10 cellular contexts compared by ENCODE assay signal in the genomic region with DNA sequence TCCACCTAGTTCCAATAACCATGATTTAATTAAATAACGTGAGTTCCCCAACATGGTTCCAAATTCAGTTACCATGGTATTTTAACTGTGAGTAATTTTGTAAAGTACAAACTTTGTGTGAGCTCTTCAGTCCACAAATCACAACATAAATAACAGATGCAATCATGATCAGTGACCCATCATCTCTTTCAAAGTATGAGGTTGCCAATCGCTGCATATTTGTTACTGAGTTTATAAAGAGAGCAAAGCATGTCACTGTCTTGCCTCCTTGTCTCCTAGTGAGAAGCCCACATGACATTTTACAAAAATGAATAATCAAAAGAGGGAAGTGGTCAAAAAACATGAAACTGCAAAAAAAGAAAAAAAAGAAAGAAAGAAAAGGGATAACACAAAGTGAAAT.
A peak's percentile ranks its signal among the peaks of the same experiment; 100 is the strongest.
DNase-seq lines count a peak whose midpoint lies in the region; ATAC-seq and TF ChIP-seq lines count a peak whose summit lies in the region.
"Had no signal": no experiment of that assay in that cellular context is flagged by ENCODE, and none has a peak within 500 bp of the region (broad histone marks: within the 10 kb centered on the region; RNA-seq: fewer than 3 reads in every experiment).

No MANE protein-coding gene starts in this region.

- H3K9me3 Mint-ChIP-seq in stimulated activated memory B cell treated with anti-CD40 and anti-IgM and Interleukin-4, amounts not matched to agents 10 μg/mL and 1 μg/mL and 100 μg/mL, for 72 hours: no peaks in the 10 kb centered on the region

- H3K4me1 Mint-ChIP-seq in stimulated activated memory B cell treated with anti-CD40 and anti-IgM and Interleukin-4, amounts not matched to agents 10 μg/mL and 1 μg/mL and 100 μg/mL, for 72 hours: peaks cover 13% of the 10 kb centered on the region

- peaks cover 55% of the 10 kb centered on the region for H3K27me3 Mint-ChIP-seq in stimulated activated memory B cell treated with anti-CD40 and anti-IgM and Interleukin-4, amounts not matched to agents 10 μg/mL and 1 μg/mL and 100 μg/mL, for 72 hours

- DNase-seq in SIG-M5 treated with dmso at 0.1 percent for 504 hours (lab: John Stamatoyannopoulos, UW; ENCODE audit: unreplicated experiment) (peak; percentile 48), SIG-M5 (lab: John Stamatoyannopoulos, UW) (no peak), KBM-7 (peak; percentile 48), omental fat pad (ENCODE audit: low spot score) (no peak), activated gamma-delta T cell (lab: John Stamatoyannopoulos, UW) (no peak), NCI-H1417 (lab: John Stamatoyannopoulos, UW) (no peak)
- DNase-seq: DMS153, left ventricle myocardium superior had no signal

- no peak for TF ChIP-seq CTCF in omental fat pad (IDR thresholded peaks at IDR 0.05)

- H3K4me3 Mint-ChIP-seq in stimulated activated memory B cell treated with anti-CD40 and anti-IgM and Interleukin-4, amounts not matched to agents 10 μg/mL and 1 μg/mL and 100 μg/mL, for 72 hours: no peak overlapping the region

- ATAC-seq in HG02852 (IDR thresholded peaks at IDR 0.05; ENCODE audit: unreplicated experiment) (peak; percentile 60), omental fat pad (ENCODE audit: low FRiP score) (no peak)
- ATAC-seq in stimulated activated memory B cell treated with anti-CD40 and anti-IgM and Interleukin-4, amounts not matched to agents 10 μg/mL and 1 μg/mL and 100 μg/mL, for 72 hours: peak; percentile 83
- ATAC-seq: left ventricle myocardium superior had no signal

- H3K27ac Mint-ChIP-seq in stimulated activated memory B cell treated with anti-CD40 and anti-IgM and Interleukin-4, amounts not matched to agents 10 μg/mL and 1 μg/mL and 100 μg/mL, for 72 hours: no peak overlapping the region

- in situ Hi-C loops in KBM-7 (cut with MboI; ENCODE audit: low pct_unique_long_range_greater_than_20kb, low sequenced_read_pairs): no loop called here

- no peaks in the 10 kb centered on the region for H3K36me3 Mint-ChIP-seq in stimulated activated memory B cell treated with anti-CD40 and anti-IgM and Interleukin-4, amounts not matched to agents 10 μg/mL and 1 μg/mL and 100 μg/mL, for 72 hours

Comparison
In these comparisons a context has a peak if more than half of its experiments do, and no peak if none do; other contexts are left out.
1. DNase-seq: peak in SIG-M5 treated with dmso at 0.1 percent for 504 hours (single experiment) and KBM-7 (single experiment); none in SIG-M5 (single experiment), omental fat pad (single experiment), activated gamma-delta T cell (single experiment) and NCI-H1417 (0 of 3).